Comparison of ENCODE assay signal across 1 cellular context in genomic region chr11:60831143-60831500, GRCh38.
A peak's percentile ranks its signal among the peaks of the same experiment; 100 is the strongest.
TF ChIP-seq lines count a peak whose summit lies in the region.

No MANE protein-coding gene starts in this region.

TF ChIP-seq in H1, 55 proteins besides CTCF, POLR2A, EP300 and RAD21 (continued from another document):
- TF ChIP-seq TEAD4 (IDR thresholded peaks at IDR 0.05; ENCODE audit: low read depth, low read length) (peak; percentile 3; the same call in 1 of the 2 replicates), HDAC2 (IDR thresholded peaks at IDR 0.05; ENCODE audit: borderline replicate concordance in 1 of 2, low read depth in 2 of 2, low read length in 2 of 2) (no peak), MAX (IDR thresholded peaks at IDR 0.05) (peak; percentile 36; the same call in 1 of the 2 replicates), YY1 (IDR thresholded peaks at IDR 0.05; ENCODE audit: low read depth, low read length) (peak; percentile 46; the same call in 1 of the 2 replicates), CBX8 (IDR thresholded peaks at IDR 0.05; ENCODE audit: borderline replicate concordance, low read depth, low read length) (no peak)
